In the genomic region with DNA sequence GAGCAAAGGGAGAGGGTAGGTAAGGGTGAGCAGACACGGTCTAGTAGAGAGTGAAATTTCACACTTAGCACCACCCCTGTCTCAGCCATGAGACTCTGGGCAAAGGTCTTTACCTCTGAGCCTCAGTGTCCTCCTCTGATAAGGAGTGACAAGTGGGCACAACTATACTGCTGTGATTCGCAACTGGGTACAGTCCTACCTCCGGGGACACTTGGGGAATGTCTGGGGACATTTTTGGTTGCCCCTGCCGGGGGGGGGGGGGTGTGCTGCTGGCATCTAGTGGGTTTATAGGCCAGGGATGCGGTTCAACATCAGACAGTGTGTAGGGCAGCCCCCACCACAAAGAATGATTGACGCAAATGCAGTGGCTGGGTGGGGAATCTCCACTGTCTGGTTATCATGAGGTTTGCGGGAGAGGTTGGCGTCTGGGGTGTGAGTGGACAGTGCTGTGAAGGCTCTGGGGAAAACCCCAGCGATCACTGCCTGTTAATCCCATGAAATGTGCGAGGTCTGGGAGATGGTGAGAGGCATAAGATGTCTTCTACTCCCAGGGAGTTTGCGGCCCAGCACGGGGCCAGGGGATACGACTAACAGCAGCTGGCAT, we compare ENCODE assay signal across 12 cellular contexts. TPM values are rescaled to one million over a fixed set of nuclear protein-coding genes. Genes with fewer than 3 reads are reported as not detected.
DNase-seq lines count a peak whose midpoint lies in the region; ATAC-seq and TF ChIP-seq lines count a peak whose summit lies in the region.
"Had no signal": no experiment of that assay in that cellular context is flagged by ENCODE, and none has a peak within 500 bp of the region (broad histone marks: within the 10 kb centered on the region; RNA-seq: fewer than 3 reads in every experiment).

No MANE protein-coding gene starts in this region.

- in situ Hi-C loops in gastrocnemius medialis (cut with MboI; ENCODE audit: low sequenced_read_pairs in 4 of 4) = loop anchor here in 1 of 4 donors (25.0 kb wide), 1 partner anchor 140 kb away; no protein-coding TSS in a partner anchor

- H3K4me3 Mint-ChIP-seq in activated naive CD8-positive, alpha-beta T cell = peak overlapping the region; percentile 46
- no peak overlapping the region for H3K4me3 Mint-ChIP-seq in mesothelial cell of epicardium
- H3K4me3 Mint-ChIP-seq: dendritic cell treated with granulocyte-macrophage colony-stimulating factor and Interleukin-4, amounts not matched to agents 40 ng/mL and 50 ng/mL, for 4 days had no signal

- DNase-seq in activated naive CD4-positive, alpha-beta T cell treated with anti-CD3 and anti-CD28 coated beads, Interleukin-2, amount 50 U/mL, for 72 hours (ENCODE audit: low spot score in 2 of 2) = no peak
- DNase-seq in activated naive CD4-positive, alpha-beta T cell treated with anti-CD3 and anti-CD28 coated beads, Interleukin-2, amount 50 U/mL, for 16 hours = no peak
- DNase-seq in mesothelial cell of epicardium (ENCODE audit: low spot score in 2 of 2, unreplicated experiment in 2 of 2) = no peak
- no peak for DNase-seq in left ventricle myocardium inferior
- no peak for DNase-seq in SJCRH30
- DNase-seq in gastrocnemius medialis = no peak
- DNase-seq: NCI-H146, NCI-H69, T-helper 9 cell had no signal

- no peak for TF ChIP-seq POLR2A in gastrocnemius medialis (IDR thresholded peaks at IDR 0.05)

- H3K27ac ChIP-seq in left ventricle myocardium inferior (replicated peaks) (no peak overlapping the region), SJCRH30 (no peak overlapping the region), gastrocnemius medialis (no peak overlapping the region)

- H3K9me3 ChIP-seq in left ventricle myocardium inferior (replicated peaks) (no peaks in the 10 kb centered on the region), SJCRH30 (replicated peaks) (no peaks in the 10 kb centered on the region), gastrocnemius medialis (no peaks in the 10 kb centered on the region)

- H3K4me1 ChIP-seq in left ventricle myocardium inferior (peaks cover 35% of the 10 kb centered on the region), SJCRH30 (peaks cover 4% of the 10 kb centered on the region), gastrocnemius medialis (peaks cover 18% of the 10 kb centered on the region in 2 donors)

- peaks cover 5 to 6% of the 10 kb centered on the region in 2 donors for H3K36me3 Mint-ChIP-seq in activated naive CD4-positive, alpha-beta T cell treated with anti-CD3 and anti-CD28 coated beads, Interleukin-2, amount 50 U/mL, for 72 hours
- no peaks in the 10 kb centered on the region for H3K36me3 Mint-ChIP-seq in activated naive CD8-positive, alpha-beta T cell
- H3K36me3 Mint-ChIP-seq in mesothelial cell of epicardium = peaks cover 4% of the 10 kb centered on the region

- no peaks in the 10 kb centered on the region for H3K27me3 Mint-ChIP-seq in activated naive CD8-positive, alpha-beta T cell
- no peaks in the 10 kb centered on the region for H3K27me3 Mint-ChIP-seq in mesothelial cell of epicardium (ENCODE audit: low read depth)
- H3K27me3 Mint-ChIP-seq: dendritic cell treated with granulocyte-macrophage colony-stimulating factor and Interleukin-4, amounts not matched to agents 40 ng/mL and 50 ng/mL, for 4 days had no signal

- intact Hi-C loops in left ventricle myocardium inferior (cut with micrococcal nuclease) (no loop called here), gastrocnemius medialis (cut with DNase I; ENCODE audit: low total_unique reads) (no loop called here)

- TF ChIP-seq CTCF in mesothelial cell of epicardium (IDR thresholded peaks at IDR 0.05; ENCODE audit: unreplicated experiment) = no peak
- no peak for TF ChIP-seq CTCF in left ventricle myocardium inferior (IDR thresholded peaks at IDR 0.05; ENCODE audit: borderline replicate concordance)
- TF ChIP-seq CTCF in gastrocnemius medialis (IDR thresholded peaks at IDR 0.05 in 4 of 5, conservative IDR thresholded peaks at IDR 0.05 in 1 of 5) = no peak

- peak overlapping the region; percentile 35 to 58 for H3K27ac Mint-ChIP-seq in activated naive CD4-positive, alpha-beta T cell treated with anti-CD3 and anti-CD28 coated beads, Interleukin-2, amount 50 U/mL, for 72 hours
- peak overlapping the region; percentile 75 for H3K27ac Mint-ChIP-seq in activated naive CD8-positive, alpha-beta T cell
- H3K27ac Mint-ChIP-seq in mesothelial cell of epicardium = peak overlapping the region; percentile 72

- H3K9me3 Mint-ChIP-seq in activated naive CD4-positive, alpha-beta T cell treated with anti-CD3 and anti-CD28 coated beads, Interleukin-2, amount 50 U/mL, for 72 hours = no peaks in the 10 kb centered on the region
- H3K9me3 Mint-ChIP-seq in activated naive CD8-positive, alpha-beta T cell (ENCODE audit: low read depth) = no peaks in the 10 kb centered on the region
- H3K9me3 Mint-ChIP-seq in mesothelial cell of epicardium = no peaks in the 10 kb centered on the region
- H3K9me3 Mint-ChIP-seq: dendritic cell treated with granulocyte-macrophage colony-stimulating factor and Interleukin-4, amounts not matched to agents 40 ng/mL and 50 ng/mL, for 4 days had no signal

- H3K27me3 ChIP-seq in left ventricle myocardium inferior (ENCODE audit: low read depth) = no peaks in the 10 kb centered on the region
- H3K27me3 ChIP-seq in SJCRH30 = no peaks in the 10 kb centered on the region
- H3K27me3 ChIP-seq in gastrocnemius medialis = no peaks in the 10 kb centered on the region

- H3K4me3 ChIP-seq in left ventricle myocardium inferior (no peak overlapping the region), SJCRH30 (no peak overlapping the region), gastrocnemius medialis (no peak overlapping the region)

- H3K36me3 ChIP-seq in left ventricle myocardium inferior (no peaks in the 10 kb centered on the region), SJCRH30 (peaks cover 38% of the 10 kb centered on the region), gastrocnemius medialis (no peaks in the 10 kb centered on the region)

- H3K4me1 Mint-ChIP-seq in activated naive CD8-positive, alpha-beta T cell (ENCODE audit: low read depth) = peaks cover 48% of the 10 kb centered on the region
- H3K4me1 Mint-ChIP-seq in mesothelial cell of epicardium = peaks cover 21% of the 10 kb centered on the region

- peak in 1 of 2 donors; percentile 16 for ATAC-seq in activated naive CD4-positive, alpha-beta T cell treated with anti-CD3 and anti-CD28 coated beads, Interleukin-2, amount 50 U/mL, for 72 hours
- no peak for ATAC-seq in HG02852 (IDR thresholded peaks at IDR 0.05; ENCODE audit: unreplicated experiment)
- no peak for ATAC-seq in gastrocnemius medialis

RNA-seq across cellular contexts. Expression of a gene that starts 4.3 kb away (rescaled TPM):
- total RNA-seq in activated naive CD4-positive, alpha-beta T cell treated with anti-CD3 and anti-CD28 coated beads, Interleukin-2, amount 50 U/mL, for 72 hours = 10 to 100 TPM; 56.0 to 67.0 TPM
- total RNA-seq in mesothelial cell of epicardium (63.0 to 76.4 TPM (median 74.5 TPM) in 3 replicates), left ventricle myocardium inferior (35.4 TPM), gastrocnemius medialis (10 to 100 TPM; 36.3 to 81.3 (median 49.4) TPM)
- 103 and 105 TPM in 2 replicates for total RNA-seq in SJCRH30 (2014; rRNA removed; shearing (Covaris generic))

RNA-seq across cellular contexts. Expression of a gene that starts 5.8 kb away (rescaled TPM):
- total RNA-seq in activated naive CD4-positive, alpha-beta T cell treated with anti-CD3 and anti-CD28 coated beads, Interleukin-2, amount 50 U/mL, for 72 hours = 10 to 100 TPM; 65.5 to 82.4 TPM
- 53.9 to 58.6 TPM (median 57.0 TPM) in 3 replicates for total RNA-seq in mesothelial cell of epicardium
- total RNA-seq in left ventricle myocardium inferior = 19.6 TPM
- total RNA-seq in SJCRH30 (2014; rRNA removed; shearing (Covaris generic)) = 54.1 and 59.0 TPM in 2 replicates
- 10 to 100 TPM; 31.7 to 47.9 (median 45.0) TPM for total RNA-seq in gastrocnemius medialis

RNA-seq across cellular contexts. Expression of a gene that starts 19.7 kb away (rescaled TPM):
- 1 to 10 TPM in 1 of 2 donors, under 1 TPM in 1; 0.71 to 3.2 TPM for total RNA-seq in activated naive CD4-positive, alpha-beta T cell treated with anti-CD3 and anti-CD28 coated beads, Interleukin-2, amount 50 U/mL, for 72 hours
- total RNA-seq in mesothelial cell of epicardium (3.4 to 4.0 TPM (median 3.8 TPM) in 3 replicates), left ventricle myocardium inferior (6.3 TPM), gastrocnemius medialis (1 to 10 TPM; 2.6 to 5.0 (median 3.1) TPM)
- 0.08 TPM in 1 of 2 replicates, not detected in the other for total RNA-seq in SJCRH30 (2014; rRNA removed; shearing (Covaris generic))

RNA-seq across cellular contexts. Expression of a gene that starts 27.8 kb away (rescaled TPM):
- total RNA-seq in activated naive CD4-positive, alpha-beta T cell treated with anti-CD3 and anti-CD28 coated beads, Interleukin-2, amount 50 U/mL, for 72 hours = 10 to 100 TPM; 67.2 to 77.1 TPM
- total RNA-seq in mesothelial cell of epicardium = 52.7 to 58.4 TPM (median 56.7 TPM) in 3 replicates
- total RNA-seq in left ventricle myocardium inferior = 39.2 TPM
- total RNA-seq in SJCRH30 (2014; rRNA removed; shearing (Covaris generic)) = 58.5 and 70.7 TPM in 2 replicates
- total RNA-seq in gastrocnemius medialis = 10 to 100 TPM; 16.5 to 40.7 (median 33.4) TPM

RNA-seq across cellular contexts. Expression of a gene that starts 27.8 kb away (rescaled TPM):
- 100 to 1,000 TPM; 111 to 174 TPM for total RNA-seq in activated naive CD4-positive, alpha-beta T cell treated with anti-CD3 and anti-CD28 coated beads, Interleukin-2, amount 50 U/mL, for 72 hours
- total RNA-seq in mesothelial cell of epicardium (278 to 284 TPM (median 282 TPM) in 3 replicates), left ventricle myocardium inferior (17.3 TPM), gastrocnemius medialis (10 to 100 TPM; 15.4 to 19.1 (median 16.7) TPM)
- total RNA-seq in SJCRH30 (2014; rRNA removed; shearing (Covaris generic)) = 30.2 and 31.7 TPM in 2 replicates
